Comparison of ENCODE assay signal across 18 cellular contexts in the genomic region with DNA sequence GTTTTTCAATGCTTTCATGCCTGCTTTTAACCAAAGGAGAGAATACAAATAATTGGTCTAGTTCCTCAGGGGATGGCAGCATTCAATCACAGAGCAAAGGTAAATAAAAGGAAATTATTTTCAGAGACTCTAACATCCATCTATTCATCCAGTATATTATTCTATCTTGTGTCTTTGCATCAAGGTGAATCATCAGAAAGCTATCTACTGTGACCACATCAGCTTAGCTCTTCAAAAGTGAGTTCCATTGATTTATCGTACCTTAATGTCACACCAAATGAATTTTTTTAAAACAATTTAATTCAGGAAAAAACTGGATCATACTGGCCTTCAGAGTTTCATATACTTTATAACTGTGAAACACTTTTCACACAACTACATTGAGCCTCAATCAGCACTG.
A peak's percentile ranks its signal among the peaks of the same experiment; 100 is the strongest.
DNase-seq lines count a peak whose midpoint lies in the region; ATAC-seq, FAIRE-seq and TF ChIP-seq lines count a peak whose summit lies in the region.
"Had no signal": no experiment of that assay in that cellular context is flagged by ENCODE, and none has a peak within 500 bp of the region (broad histone marks: within the 10 kb centered on the region; RNA-seq: fewer than 3 reads in every experiment).

No MANE protein-coding gene starts in this region.

- WGBS in pancreas, 2 donors, result 81 to 86% methylated on average over 1 of the region's 1 CpG

- in situ Hi-C loops in ACHN (cut with HindIII; ENCODE audit: low pct_ligation_motif_present, low pct_unique_long_range_greater_than_20kb, low sequenced_read_pairs), result no loop called here

- FAIRE-seq in pancreas (lab: Jason Lieb, UNC), result no peak

- no peaks in the 10 kb centered on the region for H3K36me3 ChIP-seq in pancreas

- H3K4me1 ChIP-seq in pancreas, result no peaks in the 10 kb centered on the region

- H3K9me3 ChIP-seq in pancreas, result no peaks in the 10 kb centered on the region

- H3K4me3 ChIP-seq in pancreas, result no peak overlapping the region

- TF ChIP-seq CTCF in pancreas (IDR thresholded peaks at IDR 0.05), result no peak

- no peaks in the 10 kb centered on the region for H3K27me3 ChIP-seq in pancreas

- intact Hi-C loops in pancreas (cut with DNase I), result no loop called here

- peak; percentile 86 for ATAC-seq in SK-N-SH treated with all-trans-retinoic acid at 6 μM for 48 hours
- no peak for ATAC-seq in esophagus mucosa
- ATAC-seq in pancreas, result no peak
- ATAC-seq: left colon, T-cell had no signal

- no peak overlapping the region for H3K27ac ChIP-seq in pancreas
- H3K27ac ChIP-seq: HL-60 had no signal

- DNase-seq in ACHN, result peak; percentile 78
- peak; percentile 75 for DNase-seq in HT1080 (ENCODE audit: low read depth)
- peak; percentile 49 for DNase-seq in fibroblast of peridontal ligament (ENCODE audit: extremely low read depth)
- DNase-seq in amygdala (lab: John Stamatoyannopoulos, UW), result no peak
- DNase-seq in medulla oblongata (ENCODE audit: extremely low spot score), result no peak
- no peak for DNase-seq in pancreas
- DNase-seq: activated T-cell treated with anti-CD3 and anti-CD28 coated beads, Interleukin-2, amount 50 U/mL, for 48 hours; AML-193; anterior cingulate cortex; effector memory CD4-positive, alpha-beta T cell; H7; left colon; NCI-H345; stimulated activated CD4-positive, alpha-beta T cell treated with anti-CD3 and anti-CD28 coated beads, Interleukin-2, amount 100 ng/mL, for 24 hours; T-cell had no signal

TF ChIP-seq in SK-N-SH treated with all-trans-retinoic acid at 6 μM for 48 hours, 23 proteins besides CTCF, POLR2A, EP300 and RAD21:
- TF ChIP-seq, protein P1, sequence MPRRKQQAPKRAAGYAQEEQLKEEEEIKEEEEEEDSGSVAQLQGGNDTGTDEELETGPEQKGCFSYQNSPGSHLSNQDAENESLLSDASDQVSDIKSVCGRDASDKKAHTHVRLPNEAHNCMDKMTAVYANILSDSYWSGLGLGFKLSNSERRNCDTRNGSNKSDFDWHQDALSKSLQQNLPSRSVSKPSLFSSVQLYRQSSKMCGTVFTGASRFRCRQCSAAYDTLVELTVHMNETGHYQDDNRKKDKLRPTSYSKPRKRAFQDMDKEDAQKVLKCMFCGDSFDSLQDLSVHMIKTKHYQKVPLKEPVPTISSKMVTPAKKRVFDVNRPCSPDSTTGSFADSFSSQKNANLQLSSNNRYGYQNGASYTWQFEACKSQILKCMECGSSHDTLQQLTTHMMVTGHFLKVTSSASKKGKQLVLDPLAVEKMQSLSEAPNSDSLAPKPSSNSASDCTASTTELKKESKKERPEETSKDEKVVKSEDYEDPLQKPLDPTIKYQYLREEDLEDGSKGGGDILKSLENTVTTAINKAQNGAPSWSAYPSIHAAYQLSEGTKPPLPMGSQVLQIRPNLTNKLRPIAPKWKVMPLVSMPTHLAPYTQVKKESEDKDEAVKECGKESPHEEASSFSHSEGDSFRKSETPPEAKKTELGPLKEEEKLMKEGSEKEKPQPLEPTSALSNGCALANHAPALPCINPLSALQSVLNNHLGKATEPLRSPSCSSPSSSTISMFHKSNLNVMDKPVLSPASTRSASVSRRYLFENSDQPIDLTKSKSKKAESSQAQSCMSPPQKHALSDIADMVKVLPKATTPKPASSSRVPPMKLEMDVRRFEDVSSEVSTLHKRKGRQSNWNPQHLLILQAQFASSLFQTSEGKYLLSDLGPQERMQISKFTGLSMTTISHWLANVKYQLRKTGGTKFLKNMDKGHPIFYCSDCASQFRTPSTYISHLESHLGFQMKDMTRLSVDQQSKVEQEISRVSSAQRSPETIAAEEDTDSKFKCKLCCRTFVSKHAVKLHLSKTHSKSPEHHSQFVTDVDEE (CRISPR knock-in tag; IDR thresholded peaks at IDR 0.05), result no peak
- TF ChIP-seq ISL1 (CRISPR knock-in tag; IDR thresholded peaks at IDR 0.05), result peak; percentile 43

Comparison
In these comparisons a context has a peak if more than half of its experiments do, and no peak if none do; other contexts are left out.
1. DNase-seq: peak in ACHN (single experiment), HT1080 (single experiment) and fibroblast of peridontal ligament (single experiment); none in amygdala (0 of 56), medulla oblongata (single experiment) and pancreas (0 of 6).